In the genomic region with DNA sequence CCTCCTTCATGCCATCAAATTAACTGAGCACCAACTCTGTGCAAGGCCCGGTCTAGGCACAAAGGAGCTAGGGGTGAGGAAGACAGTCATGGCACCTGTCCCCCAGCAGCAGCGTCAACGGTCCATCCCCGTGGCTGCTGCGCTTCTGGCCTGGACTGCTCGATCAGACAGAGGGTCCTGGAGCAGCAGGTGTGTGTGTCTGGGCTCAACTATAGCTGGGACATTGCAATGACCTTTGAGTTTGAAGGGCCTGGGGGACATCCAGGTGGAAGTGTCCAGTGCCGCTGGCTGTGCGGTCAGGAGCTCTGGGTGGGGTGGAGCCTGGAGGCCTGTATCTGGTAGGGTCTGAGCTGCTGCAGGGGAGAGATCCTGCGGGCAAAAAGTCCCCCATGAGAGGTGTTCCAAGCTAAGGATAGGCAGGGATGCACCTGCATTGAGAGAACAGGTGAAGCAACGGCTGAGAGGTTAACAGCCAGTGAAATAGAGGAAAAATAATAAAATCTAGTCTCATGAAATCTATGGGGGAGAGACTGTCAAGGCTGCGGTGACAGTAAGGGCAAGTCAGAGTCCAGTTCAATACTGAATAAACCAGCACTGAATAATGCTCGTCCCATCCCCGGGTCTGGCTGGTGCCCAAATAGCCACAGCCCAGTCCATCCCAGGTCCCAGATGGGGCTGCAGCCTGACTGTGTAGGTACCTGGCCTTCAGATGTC, we compare ENCODE assay signal across 16 cellular contexts. TPM values are rescaled to one million over a fixed set of nuclear protein-coding genes. Genes with fewer than 3 reads are reported as not detected.
A peak's percentile ranks its signal among the peaks of the same experiment; 100 is the strongest.
DNase-seq lines count a peak whose midpoint lies in the region; ATAC-seq and TF ChIP-seq lines count a peak whose summit lies in the region.
"Had no signal": no experiment of that assay in that cellular context is flagged by ENCODE, and none has a peak within 500 bp of the region (broad histone marks: within the 10 kb centered on the region; RNA-seq: fewer than 3 reads in every experiment).

No MANE protein-coding gene starts in this region.

- no peak overlapping the region for H3K27ac Mint-ChIP-seq in activated CD4-positive, alpha-beta memory T cell treated with anti-CD3 and anti-CD28 coated beads, Interleukin-2, amount 10 ng/mL, durations not matched to agents 7 days and 5 days
- H3K27ac Mint-ChIP-seq in activated CD4-positive, alpha-beta memory T cell treated with anti-CD3 and anti-CD28 coated beads for 36 hours = no peak overlapping the region
- H3K27ac Mint-ChIP-seq in osteocyte (ENCODE audit: unreplicated experiment) = no peak overlapping the region
- H3K27ac Mint-ChIP-seq in type B pancreatic cell = no peak overlapping the region
- H3K27ac Mint-ChIP-seq: B cell; CD4-positive, alpha-beta T cell had no signal

- no peaks in the 10 kb centered on the region for H3K36me3 Mint-ChIP-seq in activated CD4-positive, alpha-beta memory T cell treated with anti-CD3 and anti-CD28 coated beads, Interleukin-2, amount 10 ng/mL, durations not matched to agents 7 days and 5 days (ENCODE audit: low read depth)
- H3K36me3 Mint-ChIP-seq in activated CD4-positive, alpha-beta memory T cell treated with anti-CD3 and anti-CD28 coated beads for 36 hours = no peaks in the 10 kb centered on the region
- H3K36me3 Mint-ChIP-seq in osteocyte (ENCODE audit: unreplicated experiment) = no peaks in the 10 kb centered on the region
- H3K36me3 Mint-ChIP-seq in type B pancreatic cell = no peaks in the 10 kb centered on the region

- no peaks in the 10 kb centered on the region for H3K27me3 ChIP-seq in esophagus muscularis mucosa

- DNase-seq in activated CD4-positive, alpha-beta memory T cell treated with anti-CD3 and anti-CD28 coated beads, Interleukin-2, amount 10 ng/mL, durations not matched to agents 7 days and 5 days = peak; percentile 14
- DNase-seq in activated CD4-positive, alpha-beta memory T cell treated with anti-CD3 and anti-CD28 coated beads for 36 hours = no peak
- DNase-seq in esophagus muscularis mucosa (ENCODE audit: extremely low spot score) = peak; percentile 87
- DNase-seq in osteocyte (ENCODE audit: extremely low spot score, unreplicated experiment) = peak; percentile 66
- DNase-seq in type B pancreatic cell (ENCODE audit: extremely low spot score, unreplicated experiment) = peak; percentile 48
- no peak for DNase-seq in stimulated activated naive CD8-positive, alpha-beta T cell treated with anti-CD3 and anti-CD28 coated beads, Interleukin-15, Interleukin-2, amounts not matched to agents 100 U/mL and 50 U/mL, for 24 hours
- DNase-seq: CD4-positive, alpha-beta T cell; HCEC 1CT; NCI-H1417; NCI-H187 treated with DMSO at 0.1 percent for 48 hours; NK-92 treated with Interleukin-12 subunit alpha and Interleukin-12 subunit beta, amount 100 ng/mL, for 24 hours; SIG-M5 had no signal

- no peak overlapping the region for H3K4me3 Mint-ChIP-seq in activated CD4-positive, alpha-beta memory T cell treated with anti-CD3 and anti-CD28 coated beads, Interleukin-2, amount 10 ng/mL, durations not matched to agents 7 days and 5 days
- no peak overlapping the region for H3K4me3 Mint-ChIP-seq in activated CD4-positive, alpha-beta memory T cell treated with anti-CD3 and anti-CD28 coated beads for 36 hours
- H3K4me3 Mint-ChIP-seq in osteocyte (ENCODE audit: unreplicated experiment) (no peak overlapping the region), type B pancreatic cell (no peak overlapping the region)
- H3K4me3 Mint-ChIP-seq: B cell; CD4-positive, alpha-beta T cell had no signal

- no peak for ATAC-seq in GM19023 (IDR thresholded peaks at IDR 0.05; ENCODE audit: unreplicated experiment)
- ATAC-seq in HG03460 (IDR thresholded peaks at IDR 0.05; ENCODE audit: unreplicated experiment) = no peak
- ATAC-seq in stimulated activated naive CD8-positive, alpha-beta T cell treated with anti-CD3 and anti-CD28 coated beads, Interleukin-15, Interleukin-2, amounts not matched to agents 100 U/mL and 50 U/mL, for 24 hours = no peak

- no peak overlapping the region for H3K4me3 ChIP-seq in esophagus muscularis mucosa

- no peaks in the 10 kb centered on the region for H3K4me1 Mint-ChIP-seq in activated CD4-positive, alpha-beta memory T cell treated with anti-CD3 and anti-CD28 coated beads, Interleukin-2, amount 10 ng/mL, durations not matched to agents 7 days and 5 days
- no peaks in the 10 kb centered on the region for H3K4me1 Mint-ChIP-seq in activated CD4-positive, alpha-beta memory T cell treated with anti-CD3 and anti-CD28 coated beads for 36 hours (ENCODE audit: low read depth)
- H3K4me1 Mint-ChIP-seq in osteocyte (ENCODE audit: unreplicated experiment) (no peaks in the 10 kb centered on the region), type B pancreatic cell (ENCODE audit: unreplicated experiment) (peaks cover 3% of the 10 kb centered on the region)
- H3K4me1 Mint-ChIP-seq: B cell had no signal

- peaks cover 8 to 58% (median 32%) of the 10 kb centered on the region in 4 donors for H3K36me3 ChIP-seq in esophagus muscularis mucosa

- CTCF ChIA-PET in activated CD4-positive, alpha-beta memory T cell treated with anti-CD3 and anti-CD28 coated beads, Interleukin-2, amount 10 ng/mL, durations not matched to agents 7 days and 5 days (lab: Charles Lee) = no interaction called here
- CTCF ChIA-PET in activated CD4-positive, alpha-beta memory T cell treated with anti-CD3 and anti-CD28 coated beads for 36 hours (lab: Charles Lee) = no interaction called here

- no peak for TF ChIP-seq EP300 in esophagus muscularis mucosa (IDR thresholded peaks at IDR 0.05)

- no peak for TF ChIP-seq POLR2A in esophagus muscularis mucosa (IDR thresholded peaks at IDR 0.05; ENCODE audit: low read depth)

- no peaks in the 10 kb centered on the region for H3K9me3 Mint-ChIP-seq in activated CD4-positive, alpha-beta memory T cell treated with anti-CD3 and anti-CD28 coated beads, Interleukin-2, amount 10 ng/mL, durations not matched to agents 7 days and 5 days
- H3K9me3 Mint-ChIP-seq in activated CD4-positive, alpha-beta memory T cell treated with anti-CD3 and anti-CD28 coated beads for 36 hours = no peaks in the 10 kb centered on the region
- H3K9me3 Mint-ChIP-seq in osteocyte (ENCODE audit: unreplicated experiment) (no peaks in the 10 kb centered on the region), type B pancreatic cell (no peaks in the 10 kb centered on the region)
- H3K9me3 Mint-ChIP-seq: CD4-positive, alpha-beta T cell had no signal

- no peaks in the 10 kb centered on the region for H3K27me3 Mint-ChIP-seq in activated CD4-positive, alpha-beta memory T cell treated with anti-CD3 and anti-CD28 coated beads, Interleukin-2, amount 10 ng/mL, durations not matched to agents 7 days and 5 days
- no peaks in the 10 kb centered on the region for H3K27me3 Mint-ChIP-seq in activated CD4-positive, alpha-beta memory T cell treated with anti-CD3 and anti-CD28 coated beads for 36 hours
- no peaks in the 10 kb centered on the region for H3K27me3 Mint-ChIP-seq in osteocyte (ENCODE audit: unreplicated experiment)
- H3K27me3 Mint-ChIP-seq in type B pancreatic cell = no peaks in the 10 kb centered on the region
- H3K27me3 Mint-ChIP-seq: B cell; CD4-positive, alpha-beta T cell had no signal

- intact Hi-C loops in activated CD4-positive, alpha-beta memory T cell treated with anti-CD3 and anti-CD28 coated beads for 36 hours (cut with micrococcal nuclease) = no loop called here
- intact Hi-C loops in esophagus muscularis mucosa (cut with DNase I) = no loop called here

- POLR2A ChIA-PET in activated CD4-positive, alpha-beta memory T cell treated with anti-CD3 and anti-CD28 coated beads, Interleukin-2, amount 10 ng/mL, durations not matched to agents 7 days and 5 days (lab: Charles Lee) = no interaction called here
- POLR2A ChIA-PET in activated CD4-positive, alpha-beta memory T cell treated with anti-CD3 and anti-CD28 coated beads for 36 hours (lab: Charles Lee) = no interaction called here

- H3K9me3 ChIP-seq in esophagus muscularis mucosa = no peaks in the 10 kb centered on the region

- no peak overlapping the region for H3K27ac ChIP-seq in esophagus muscularis mucosa (replicated peaks in 1 of 4)
- H3K27ac ChIP-seq: 22Rv1 had no signal

- no peaks in the 10 kb centered on the region for H3K4me1 ChIP-seq in esophagus muscularis mucosa

- no peak for TF ChIP-seq CTCF in esophagus muscularis mucosa (IDR thresholded peaks at IDR 0.05)
- TF ChIP-seq CTCF in osteocyte (IDR thresholded peaks at IDR 0.05) = no peak
- TF ChIP-seq CTCF in type B pancreatic cell (conservative IDR thresholded peaks at IDR 0.05) = no peak

- 88% methylated on average over 13 of the region's 13 CpGs for WGBS in esophagus muscularis mucosa

RNA-seq across cellular contexts. Expression of a gene that starts 25.4 kb away (rescaled TPM):
- total RNA-seq in activated CD4-positive, alpha-beta memory T cell treated with anti-CD3 and anti-CD28 coated beads, Interleukin-2, amount 10 ng/mL, durations not matched to agents 7 days and 5 days = 10 to 100 TPM; 25.6 to 30.0 TPM
- total RNA-seq in activated CD4-positive, alpha-beta memory T cell treated with anti-CD3 and anti-CD28 coated beads for 36 hours = 10 to 100 TPM; 26.3 to 27.3 TPM
- total RNA-seq in esophagus muscularis mucosa = 10 to 100 TPM; 31.6 to 68.1 (median 38.9) TPM
- total RNA-seq in osteocyte = 80.6 and 89.2 TPM in 2 replicates
- 53.6 and 56.4 TPM in 2 replicates for total RNA-seq in type B pancreatic cell (ENCODE audit: low replicate concordance)

Comparison
In these comparisons a context has a peak if more than half of its experiments do, and no peak if none do; other contexts are left out.
1. DNase-seq: peak in activated CD4-positive, alpha-beta memory T cell treated with anti-CD3 and anti-CD28 coated beads, Interleukin-2, amount 10 ng/mL, durations not matched to agents 7 days and 5 days (single experiment), esophagus muscularis mucosa (single experiment), osteocyte (single experiment) and type B pancreatic cell (single experiment); none in activated CD4-positive, alpha-beta memory T cell treated with anti-CD3 and anti-CD28 coated beads for 36 hours (single experiment) and stimulated activated naive CD8-positive, alpha-beta T cell treated with anti-CD3 and anti-CD28 coated beads, Interleukin-15, Interleukin-2, amounts not matched to agents 100 U/mL and 50 U/mL, for 24 hours (single experiment).